ENCODE assay signal across 7 cellular contexts in genomic region chr6:81605526-81605925, GRCh38.
"Had no signal": no experiment of that assay in that cellular context is flagged by ENCODE, and none has a peak within 500 bp of the region (broad histone marks: within the 10 kb centered on the region; RNA-seq: fewer than 3 reads in every experiment).

No MANE protein-coding gene starts in this region.

- ATAC-seq: K562 had no signal

- H3K27ac ChIP-seq: HL-60, KMS-11 had no signal

- H3K9ac ChIP-seq: KMS-11 had no signal

- FAIRE-seq: HTR-8/SVneo, K562 had no signal

- H3K4me2 ChIP-seq: KMS-11 had no signal

- DNase-seq: Karpas-422, KBM-7, KG1 had no signal

- H3K4me3 ChIP-seq: K562 had no signal
